1 cellular context compared by ENCODE assay signal in genomic region chr2:773256-774160, GRCh38.
TF ChIP-seq lines count a peak whose summit lies in the region.

No MANE protein-coding gene starts in this region.

TF ChIP-seq in GM23338, 12 proteins besides CTCF, POLR2A, EP300 and RAD21 (continued from another document):
- TF ChIP-seq EZH2 (IDR thresholded peaks at IDR 0.05; ENCODE audit: low read depth, unreplicated experiment) (no peak), NANOG (IDR thresholded peaks at IDR 0.05; ENCODE audit: borderline replicate concordance) (no peak), REST (IDR thresholded peaks at IDR 0.05; ENCODE audit: unreplicated experiment) (no peak), POLR2AphosphoS5 (IDR thresholded peaks at IDR 0.05; ENCODE audit: low read depth) (no peak), JUNB (IDR thresholded peaks at IDR 0.05; ENCODE audit: unreplicated experiment) (no peak)
TF ChIP-seq in GM23338: peak in this region for 0.
